34 cellular contexts compared by ENCODE assay signal in the genomic region with DNA sequence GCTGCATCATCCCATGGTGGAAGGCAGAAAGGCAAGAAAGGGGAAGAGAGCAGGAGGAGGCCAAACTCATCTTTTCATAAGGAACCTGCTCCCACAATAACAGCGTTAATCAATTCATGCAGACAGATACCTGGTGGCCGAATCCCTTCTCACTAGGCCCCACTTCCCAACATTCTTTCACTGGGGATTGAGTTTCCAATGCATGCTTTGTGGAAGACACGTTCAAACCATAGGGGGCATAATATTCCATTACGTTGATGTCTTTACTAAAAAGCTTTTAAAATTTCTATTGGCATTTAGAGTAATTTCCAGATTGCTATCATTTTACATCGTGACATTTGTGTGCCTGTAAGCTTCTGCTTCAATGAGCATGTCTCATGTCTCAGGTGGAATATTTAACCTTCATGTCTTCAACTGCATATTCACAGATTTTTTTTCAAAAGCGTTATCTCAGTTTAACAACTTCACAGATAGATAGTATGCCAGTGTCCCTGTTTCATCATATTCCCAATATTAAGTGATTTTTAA.
"Had no signal": no experiment of that assay in that cellular context is flagged by ENCODE, and none has a peak within 500 bp of the region (broad histone marks: within the 10 kb centered on the region; RNA-seq: fewer than 3 reads in every experiment).

No MANE protein-coding gene starts in this region.

- H3K4me2 ChIP-seq: KMS-11 had no signal

- H3K9ac ChIP-seq: KMS-11 had no signal

- H3K9me3 ChIP-seq: MG63 had no signal

- DNase-seq: Karpas-422, Kasumi-1, KG1, MG63, MM.1S, MV-4-11, NCI-H1048, NCI-H1092, NCI-H1092 treated with DMSO at 0.1 percent for 48 hours, NCI-H1105, NCI-H1105 treated with DMSO at 0.1 percent for 48 hours, NCI-H1417, NCI-H1417 treated with DMSO at 0.1 percent for 48 hours, NCI-H1436, NCI-H1436 treated with DMSO at 0.1 percent for 48 hours, NCI-H146, NCI-H1694, NCI-H1694 treated with DMSO at 0.1 percent for 48 hours, NCI-H187, NCI-H187 treated with DMSO at 0.1 percent for 48 hours, NCI-H1930, NCI-H2029, NCI-H2029 treated with DMSO at 0.1 percent for 48 hours, NCI-H2081, NCI-H2081 treated with DMSO at 0.1 percent for 48 hours, NCI-H2107, NCI-H2227 treated with DMSO at 0.1 percent for 48 hours, NCI-H226, NCI-H345, NCI-H446, NCI-H446 treated with DMSO at 0.1 percent for 48 hours, NCI-H510A, NCI-H510A treated with DMSO at 0.1 percent for 48 hours had no signal

- H3K27ac ChIP-seq: KMS-11 had no signal

- H3K4me3 ChIP-seq: MG63 had no signal

- H3K36me3 ChIP-seq: MG63 had no signal
